2 cellular contexts compared by ENCODE assay signal in the genomic region with DNA sequence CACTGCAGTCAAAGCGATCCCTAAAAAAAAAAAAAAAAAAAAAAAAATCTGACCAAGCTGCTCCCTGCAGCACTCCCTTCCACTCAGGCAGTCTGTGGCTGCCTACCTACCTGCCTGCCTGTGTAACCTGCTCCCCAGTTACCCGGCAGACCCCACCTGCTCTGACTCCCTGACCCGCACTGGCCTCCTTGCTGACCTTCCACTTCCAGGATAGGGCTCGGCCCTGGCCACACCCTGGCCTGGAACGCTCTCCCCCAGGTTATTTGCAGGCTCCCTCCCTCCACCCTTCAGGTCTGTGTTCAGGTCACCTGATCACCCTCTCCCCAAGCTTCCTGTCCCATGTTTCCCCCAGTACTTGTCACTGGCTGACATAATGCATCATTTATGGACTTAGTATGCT.
TF ChIP-seq lines count a peak whose summit lies in the region.

No MANE protein-coding gene starts in this region.

TF ChIP-seq in WTC11, 78 proteins besides CTCF, POLR2A, EP300 and RAD21:
- 0 out of 2 replicates have a peak, but pooled peaks have one; percentile 17 for TF ChIP-seq USF2 (CRISPR knock-in tag; IDR thresholded peaks at IDR 0.05)
- TF ChIP-seq E2F5 (CRISPR knock-in tag; IDR thresholded peaks at IDR 0.05), result no peak
TF ChIP-seq in WTC11: peak in this region for 1.

TF ChIP-seq in HepG2, 621 proteins besides CTCF, POLR2A, EP300 and RAD21:
- no peak for TF ChIP-seq ZIK1 (CRISPR knock-in tag; IDR thresholded peaks at IDR 0.05; ENCODE audit: borderline replicate concordance, low read depth)
- no peak for TF ChIP-seq ZNF678 (CRISPR knock-in tag; IDR thresholded peaks at IDR 0.05)
- no peak for TF ChIP-seq NPAS2 (CRISPR knock-in tag; IDR thresholded peaks at IDR 0.05; ENCODE audit: borderline replicate concordance)
- no peak for TF ChIP-seq SNAI1 (CRISPR knock-in tag; IDR thresholded peaks at IDR 0.05; ENCODE audit: borderline replicate concordance)
- TF ChIP-seq RBM22 (optimal IDR thresholded peaks at IDR 0.05; ENCODE audit: low read length), result peak; percentile 45
- TF ChIP-seq ZNF768 (CRISPR knock-in tag; IDR thresholded peaks at IDR 0.05), result peak; percentile 32; the same call in 1 of the 2 replicates
- no peak for TF ChIP-seq PAX8 (CRISPR knock-in tag; IDR thresholded peaks at IDR 0.05; ENCODE audit: borderline replicate concordance)
- TF ChIP-seq ARID4A (CRISPR knock-in tag; IDR thresholded peaks at IDR 0.05; ENCODE audit: borderline replicate concordance), result no peak
- TF ChIP-seq ZNF841 (CRISPR knock-in tag; IDR thresholded peaks at IDR 0.05; ENCODE audit: borderline replicate concordance), result no peak
- no peak for TF ChIP-seq MXI1 (IDR thresholded peaks at IDR 0.05; ENCODE audit: borderline replicate concordance, low read depth, low read length)
- TF ChIP-seq ATF5 (CRISPR knock-in tag; IDR thresholded peaks at IDR 0.05; ENCODE audit: low read depth), result no peak
- no peak for TF ChIP-seq ZSCAN5A (CRISPR knock-in tag; IDR thresholded peaks at IDR 0.05; ENCODE audit: borderline replicate concordance)
